Comparison of ENCODE assay signal across 24 cellular contexts in genomic region chr2:177038772-177039484, GRCh38.
DNase-seq lines count a peak whose midpoint lies in the region; ATAC-seq and TF ChIP-seq lines count a peak whose summit lies in the region.
"Had no signal": no experiment of that assay in that cellular context is flagged by ENCODE, and none has a peak within 500 bp of the region (broad histone marks: within the 10 kb centered on the region; RNA-seq: fewer than 3 reads in every experiment).

No MANE protein-coding gene starts in this region.

- ATAC-seq in sciatic nerve (peak; percentile 26), esophagus mucosa (no peak)
- ATAC-seq: activated CD8-positive, alpha-beta T cell treated with anti-CD3 and anti-CD28 coated beads, Interleukin-2, amount 10 ng/mL, durations not matched to agents 7 days and 5 days; effector memory CD8-positive, alpha-beta T cell; left ventricle myocardium superior; natural killer cell had no signal

- intact Hi-C loops in sciatic nerve (cut with DNase I) = no loop called here

- TF ChIP-seq CTCF in glutamatergic neuron (IDR thresholded peaks at IDR 0.05; ENCODE audit: partially characterized antibody, unreplicated experiment) = no peak

- no peaks in the 10 kb centered on the region for H3K4me1 Mint-ChIP-seq in glutamatergic neuron (ENCODE audit: low read depth, unreplicated experiment)
- H3K4me1 Mint-ChIP-seq: activated naive CD4-positive, alpha-beta T cell treated with anti-CD3 and anti-CD28 coated beads, Interleukin-2, amount 50 U/mL, for 24 hours; CD14-positive monocyte; natural killer cell had no signal

- peak; percentile 3 for DNase-seq in EH (ENCODE audit: low read depth)
- peak; percentile 92 for DNase-seq in SK-N-DZ (ENCODE audit: low spot score)
- peak; percentile 41 for DNase-seq in fibroblast of peridontal ligament (ENCODE audit: extremely low read depth)
- no peak for DNase-seq in sciatic nerve (ENCODE audit: low spot score)
- DNase-seq in HK-2 (ENCODE audit: unreplicated experiment) = no peak
- no peak for DNase-seq in glutamatergic neuron
- no peak for DNase-seq in Kasumi-1 (lab: John Stamatoyannopoulos, UW)
- DNase-seq: activated CD4-positive, CD25-positive, alpha-beta regulatory T cell treated with anti-CD3 and anti-CD28 coated beads, Interleukin-2, amount 50 U/mL, for 72 hours; activated CD8-positive, alpha-beta T cell treated with anti-CD3 and anti-CD28 coated beads, Interleukin-2, amount 10 ng/mL, durations not matched to agents 7 days and 5 days; DMS79; effector memory CD8-positive, alpha-beta T cell; IMR-90; left ventricle myocardium superior; midbrain; natural killer cell; NCI-H1092 treated with DMSO at 0.1 percent for 48 hours; NCI-H187 treated with DMSO at 0.1 percent for 48 hours; NCI-H69; ovary; Peyer's patch had no signal

- H3K4me3 Mint-ChIP-seq in glutamatergic neuron (ENCODE audit: unreplicated experiment) = no peak overlapping the region
- H3K4me3 Mint-ChIP-seq: activated CD8-positive, alpha-beta T cell treated with anti-CD3 and anti-CD28 coated beads, Interleukin-2, amount 10 ng/mL, durations not matched to agents 7 days and 5 days; activated naive CD4-positive, alpha-beta T cell treated with anti-CD3 and anti-CD28 coated beads, Interleukin-2, amount 50 U/mL, for 24 hours; CD14-positive monocyte; effector memory CD8-positive, alpha-beta T cell; natural killer cell had no signal

- H3K9me3 Mint-ChIP-seq in glutamatergic neuron (ENCODE audit: unreplicated experiment) = no peaks in the 10 kb centered on the region
- H3K9me3 Mint-ChIP-seq: activated naive CD4-positive, alpha-beta T cell treated with anti-CD3 and anti-CD28 coated beads, Interleukin-2, amount 50 U/mL, for 24 hours; activated T-helper 2 cell treated with anti-CD3 and anti-CD28 coated beads, Interferon-gamma antibody, Interleukin-2, Interleukin-4, amounts not matched to agents 10 μg/mL and 5 μg/mL and 100 μg/mL, durations not matched to agents 14 hours and 24 hours and 36 hours; CD14-positive monocyte; effector memory CD8-positive, alpha-beta T cell; natural killer cell had no signal

- H3K27ac Mint-ChIP-seq in glutamatergic neuron (ENCODE audit: unreplicated experiment) = no peak overlapping the region
- H3K27ac Mint-ChIP-seq: activated CD8-positive, alpha-beta T cell treated with anti-CD3 and anti-CD28 coated beads, Interleukin-2, amount 10 ng/mL, durations not matched to agents 7 days and 5 days; activated naive CD4-positive, alpha-beta T cell treated with anti-CD3 and anti-CD28 coated beads, Interleukin-2, amount 50 U/mL, for 24 hours; activated T-helper 2 cell treated with anti-CD3 and anti-CD28 coated beads, Interferon-gamma antibody, Interleukin-2, Interleukin-4, amounts not matched to agents 10 μg/mL and 5 μg/mL and 100 μg/mL, durations not matched to agents 14 hours and 24 hours and 36 hours; CD14-positive monocyte; effector memory CD8-positive, alpha-beta T cell; natural killer cell had no signal

- no peaks in the 10 kb centered on the region for H3K36me3 Mint-ChIP-seq in glutamatergic neuron (ENCODE audit: unreplicated experiment)
- H3K36me3 Mint-ChIP-seq: activated naive CD4-positive, alpha-beta T cell treated with anti-CD3 and anti-CD28 coated beads, Interleukin-2, amount 50 U/mL, for 24 hours; CD14-positive monocyte; natural killer cell had no signal

- peaks cover 1% of the 10 kb centered on the region for H3K27me3 Mint-ChIP-seq in glutamatergic neuron (ENCODE audit: unreplicated experiment)

Comparison
In these comparisons a context has a peak if more than half of its experiments do, and no peak if none do; other contexts are left out.
1. DNase-seq: peak in EH (single experiment), SK-N-DZ (single experiment) and fibroblast of peridontal ligament (single experiment); none in sciatic nerve (single experiment), HK-2 (single experiment), glutamatergic neuron (single experiment) and Kasumi-1 (0 of 2).